ENCODE assay signal across 20 cellular contexts in genomic region chr10:88491314-88491713, GRCh38.
DNase-seq lines count a peak whose midpoint lies in the region; ATAC-seq and TF ChIP-seq lines count a peak whose summit lies in the region.
"Had no signal": no experiment of that assay in that cellular context is flagged by ENCODE, and none has a peak within 500 bp of the region (broad histone marks: within the 10 kb centered on the region; RNA-seq: fewer than 3 reads in every experiment).

No MANE protein-coding gene starts in this region.

- no peaks in the 10 kb centered on the region for H4K20me1 ChIP-seq in mammary epithelial cell (ENCODE audit: insufficient read depth, low read length)

- peak overlapping the region; percentile 3 for H2AFZ ChIP-seq in mammary epithelial cell (ENCODE audit: low read depth, low read length)
- H2AFZ ChIP-seq: GM23248 had no signal

- CTCF ChIA-PET in mammary epithelial cell (lab: Charles Lee; ENCODE audit: low non-redundant PET) (no interaction called here), MCF 10A (lab: Yijun Ruan, JAX) (interaction anchor here (0.6 kb wide), 1 partner anchor 9 kb away, joined by 3 read pairs; no protein-coding TSS in a partner anchor)

- no peaks in the 10 kb centered on the region for H3K27me3 Mint-ChIP-seq in MCF 10A (ENCODE audit: insufficient read depth, unreplicated experiment)

- TF ChIP-seq POLR2A in NB4 (IDR thresholded peaks at IDR 0.05; ENCODE audit: extremely low read depth, insufficient read length), result no peak

- H3K4me3 ChIP-seq in mammary epithelial cell (replicated peaks in 1 of 3; ENCODE audit: insufficient read depth in 1 of 3, low read depth in 2 of 3, low read length in 3 of 3) (no peak overlapping the region), NB4 (ENCODE audit: low read depth, low read length) (peak overlapping the region; percentile 30)
- H3K4me3 ChIP-seq: GM23248 had no signal

- 94% methylated on average over 1 of the region's 1 CpG for WGBS in mammary epithelial cell (ENCODE audit: low coverage, missing lambda C conversion rate)

- DNase-seq in mammary epithelial cell (no peak), MCF 10A (ENCODE audit: unreplicated experiment) (no peak), NB4 (ENCODE audit: low read depth) (peak; percentile 82), SKM-1 (lab: John Stamatoyannopoulos, UW; ENCODE audit: unreplicated experiment) (peak; percentile 27), NAMALWA (ENCODE audit: low spot score) (no peak)
- DNase-seq: 8988T, C1 segment of cervical spinal cord, GM23248, HCEC 1CT, NCI-H1048, NCI-H146, NCI-H2081, NCI-H510A, NCI-H774, SHP77 treated with DMSO at 0.1 percent for 48 hours, SW 1271 had no signal

- H3K4me1 ChIP-seq in mammary epithelial cell (ENCODE audit: insufficient read depth, low read length), result peaks cover 2% of the 10 kb centered on the region

- intact Hi-C loops in mammary epithelial cell (cut with micrococcal nuclease) (no loop called here), MCF 10A (cut with micrococcal nuclease) (no loop called here)

- H3K36me3 Mint-ChIP-seq in MCF 10A (ENCODE audit: insufficient read depth, unreplicated experiment), result peaks cover 7% of the 10 kb centered on the region

- no peak overlapping the region for H3K9ac ChIP-seq in mammary epithelial cell (ENCODE audit: insufficient read depth, low read length)
- H3K9ac ChIP-seq: GM23248, KMS-11 had no signal

- no peak overlapping the region for H3K4me2 ChIP-seq in mammary epithelial cell (ENCODE audit: insufficient read depth, low read depth, low read length)
- H3K4me2 ChIP-seq: KMS-11 had no signal

- H3K27ac ChIP-seq in mammary epithelial cell (ENCODE audit: insufficient read depth, low read depth, low read length), result no peak overlapping the region
- H3K27ac ChIP-seq: GM23248, KMS-11 had no signal

- dilution Hi-C loops in mammary epithelial cell (cut with HindIII; ENCODE audit: low sequenced_read_pairs), result no loop called here

- in situ Hi-C loops in mammary epithelial cell (cut with MboI; ENCODE audit: low sequenced_read_pairs in 2 of 2), result no loop called here

- H3K36me3 ChIP-seq in mammary epithelial cell (ENCODE audit: insufficient read depth, low read length), result no peaks in the 10 kb centered on the region

- POLR2A ChIA-PET in MCF 10A (lab: Yijun Ruan, JAX), result interaction anchor here (0.5 to 1.3 kb wide), 5 partner anchors 8 to 385 kb away, joined by 3 to 4 read pairs (median 4); no protein-coding TSS in a partner anchor

- no peaks in the 10 kb centered on the region for H3K9me3 Mint-ChIP-seq in MCF 10A (ENCODE audit: unreplicated experiment)

- no peak overlapping the region for H3K4me3 Mint-ChIP-seq in MCF 10A (ENCODE audit: unreplicated experiment)

- H3K27ac Mint-ChIP-seq in MCF 10A (ENCODE audit: low read depth, unreplicated experiment), result no peak overlapping the region

- BruUV-seq in mammary epithelial cell (replicated peaks; lab: Mats Ljungman, UMichigan), result no TSS peak
- no TSS peak for BruUV-seq in MCF 10A (replicated peaks; lab: Mats Ljungman, UMichigan)

- no peaks in the 10 kb centered on the region for H3K79me2 ChIP-seq in mammary epithelial cell (ENCODE audit: insufficient read depth, low read length)

- H3K4me1 Mint-ChIP-seq in MCF 10A (ENCODE audit: insufficient read depth, unreplicated experiment), result peaks cover 9% of the 10 kb centered on the region

- TF ChIP-seq CTCF in mammary epithelial cell (conservative IDR thresholded peaks at IDR 0.05 in 1 of 2, IDR thresholded peaks at IDR 0.05 in 1 of 2; ENCODE audit: extremely low read depth in 1 of 2, insufficient read depth in 1 of 2, low read depth in 1 of 2, low read length in 2 of 2), result no peak
- no peak for TF ChIP-seq CTCF in MCF 10A (IDR thresholded peaks at IDR 0.05; ENCODE audit: unreplicated experiment)
- no peak for TF ChIP-seq CTCF in NB4 (IDR thresholded peaks at IDR 0.05; ENCODE audit: low read depth, low read length)

- H3K27me3 ChIP-seq in mammary epithelial cell (ENCODE audit: insufficient read depth, low read length), result no peaks in the 10 kb centered on the region

- no peaks in the 10 kb centered on the region for H3K9me3 ChIP-seq in mammary epithelial cell (replicated peaks; ENCODE audit: insufficient read depth, low read length)

- no peak for ATAC-seq in HG02610 (IDR thresholded peaks at IDR 0.05; ENCODE audit: unreplicated experiment)
- ATAC-seq in GM19452 (IDR thresholded peaks at IDR 0.05; ENCODE audit: unreplicated experiment), result no peak
- no peak for ATAC-seq in HG02759 (IDR thresholded peaks at IDR 0.05; ENCODE audit: unreplicated experiment)

Comparison
In these comparisons a context has a peak if more than half of its experiments do, and no peak if none do; other contexts are left out.
1. DNase-seq: peak in NB4 (single experiment) and SKM-1 (single experiment); none in mammary epithelial cell (single experiment), MCF 10A (single experiment) and NAMALWA (single experiment).